In genomic region chr3:184361532-184361931, GRCh38 we compare ENCODE assay signal across 1 cellular context.
TF ChIP-seq lines count a peak whose summit lies in the region.

CLCN2 (minus strand) TSS chr3:184361605; CDS start chr3:184361479, 126 bp downstream.
POLR2H (plus strand) TSS chr3:184361710; CDS start chr3:184363493, 1,783 bp downstream.

TF ChIP-seq in HepG2, 621 proteins besides CTCF, POLR2A, EP300 and RAD21 (continued from another document):
- TF ChIP-seq, protein P1, sequence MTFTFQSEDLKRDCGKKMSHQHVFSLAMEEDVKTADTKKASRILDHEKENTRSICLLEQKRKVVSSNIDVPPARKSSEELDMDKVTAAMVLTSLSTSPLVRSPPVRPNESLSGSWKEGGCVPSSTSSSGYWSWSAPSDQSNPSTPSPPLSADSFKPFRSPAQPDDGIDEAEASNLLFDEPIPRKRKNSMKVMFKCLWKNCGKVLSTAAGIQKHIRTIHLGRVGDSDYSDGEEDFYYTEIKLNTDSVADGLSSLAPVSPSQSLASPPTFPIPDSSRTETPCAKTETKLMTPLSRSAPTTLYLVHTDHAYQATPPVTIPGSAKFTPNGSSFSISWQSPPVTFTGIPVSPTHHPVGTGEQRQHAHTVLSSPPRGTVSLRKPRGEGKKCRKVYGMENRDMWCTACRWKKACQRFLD (CRISPR knock-in tag; IDR thresholded peaks at IDR 0.05; ENCODE audit: borderline replicate concordance), result peak; percentile 30; the same call in 1 of the 2 replicates
- TF ChIP-seq, protein P2, sequence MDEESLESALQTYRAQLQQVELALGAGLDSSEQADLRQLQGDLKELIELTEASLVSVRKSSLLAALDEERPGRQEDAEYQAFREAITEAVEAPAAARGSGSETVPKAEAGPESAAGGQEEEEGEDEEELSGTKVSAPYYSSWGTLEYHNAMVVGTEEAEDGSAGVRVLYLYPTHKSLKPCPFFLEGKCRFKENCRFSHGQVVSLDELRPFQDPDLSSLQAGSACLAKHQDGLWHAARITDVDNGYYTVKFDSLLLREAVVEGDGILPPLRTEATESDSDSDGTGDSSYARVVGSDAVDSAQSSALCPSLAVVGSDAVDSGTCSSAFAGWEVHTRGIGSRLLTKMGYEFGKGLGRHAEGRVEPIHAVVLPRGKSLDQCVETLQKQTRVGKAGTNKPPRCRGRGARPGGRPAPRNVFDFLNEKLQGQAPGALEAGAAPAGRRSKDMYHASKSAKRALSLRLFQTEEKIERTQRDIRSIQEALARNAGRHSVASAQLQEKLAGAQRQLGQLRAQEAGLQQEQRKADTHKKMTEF (CRISPR knock-in tag; IDR thresholded peaks at IDR 0.05), result peak; percentile 28; the same call in 1 of the 2 replicates
- no peak; the same call in 1 of the 2 replicates for TF ChIP-seq SATB2 (CRISPR knock-in tag; IDR thresholded peaks at IDR 0.05)
- peak; percentile 42; the same call in 1 of the 2 replicates for TF ChIP-seq ZNF709 (CRISPR knock-in tag; IDR thresholded peaks at IDR 0.05)
- TF ChIP-seq, protein P3, sequence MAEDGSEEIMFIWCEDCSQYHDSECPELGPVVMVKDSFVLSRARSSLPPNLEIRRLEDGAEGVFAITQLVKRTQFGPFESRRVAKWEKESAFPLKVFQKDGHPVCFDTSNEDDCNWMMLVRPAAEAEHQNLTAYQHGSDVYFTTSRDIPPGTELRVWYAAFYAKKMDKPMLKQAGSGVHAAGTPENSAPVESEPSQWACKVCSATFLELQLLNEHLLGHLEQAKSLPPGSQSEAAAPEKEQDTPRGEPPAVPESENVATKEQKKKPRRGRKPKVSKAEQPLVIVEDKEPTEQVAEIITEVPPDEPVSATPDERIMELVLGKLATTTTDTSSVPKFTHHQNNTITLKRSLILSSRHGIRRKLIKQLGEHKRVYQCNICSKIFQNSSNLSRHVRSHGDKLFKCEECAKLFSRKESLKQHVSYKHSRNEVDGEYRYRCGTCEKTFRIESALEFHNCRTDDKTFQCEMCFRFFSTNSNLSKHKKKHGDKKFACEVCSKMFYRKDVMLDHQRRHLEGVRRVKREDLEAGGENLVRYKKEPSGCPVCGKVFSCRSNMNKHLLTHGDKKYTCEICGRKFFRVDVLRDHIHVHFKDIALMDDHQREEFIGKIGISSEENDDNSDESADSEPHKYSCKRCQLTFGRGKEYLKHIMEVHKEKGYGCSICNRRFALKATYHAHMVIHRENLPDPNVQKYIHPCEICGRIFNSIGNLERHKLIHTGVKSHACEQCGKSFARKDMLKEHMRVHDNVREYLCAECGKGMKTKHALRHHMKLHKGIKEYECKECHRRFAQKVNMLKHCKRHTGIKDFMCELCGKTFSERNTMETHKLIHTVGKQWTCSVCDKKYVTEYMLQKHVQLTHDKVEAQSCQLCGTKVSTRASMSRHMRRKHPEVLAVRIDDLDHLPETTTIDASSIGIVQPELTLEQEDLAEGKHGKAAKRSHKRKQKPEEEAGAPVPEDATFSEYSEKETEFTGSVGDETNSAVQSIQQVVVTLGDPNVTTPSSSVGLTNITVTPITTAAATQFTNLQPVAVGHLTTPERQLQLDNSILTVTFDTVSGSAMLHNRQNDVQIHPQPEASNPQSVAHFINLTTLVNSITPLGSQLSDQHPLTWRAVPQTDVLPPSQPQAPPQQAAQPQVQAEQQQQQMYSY (CRISPR knock-in tag; IDR thresholded peaks at IDR 0.05), result peak; percentile 86; the same call in 1 of the 2 replicates
- TF ChIP-seq HNRNPK (IDR thresholded peaks at IDR 0.05; ENCODE audit: low read depth, low read length, poor library complexity, severe bottlenecking), result peak; percentile 47
- peak; percentile 74; the same call in 1 of the 2 replicates for TF ChIP-seq MEIS2 (CRISPR knock-in tag; IDR thresholded peaks at IDR 0.05)
- TF ChIP-seq, protein P4, sequence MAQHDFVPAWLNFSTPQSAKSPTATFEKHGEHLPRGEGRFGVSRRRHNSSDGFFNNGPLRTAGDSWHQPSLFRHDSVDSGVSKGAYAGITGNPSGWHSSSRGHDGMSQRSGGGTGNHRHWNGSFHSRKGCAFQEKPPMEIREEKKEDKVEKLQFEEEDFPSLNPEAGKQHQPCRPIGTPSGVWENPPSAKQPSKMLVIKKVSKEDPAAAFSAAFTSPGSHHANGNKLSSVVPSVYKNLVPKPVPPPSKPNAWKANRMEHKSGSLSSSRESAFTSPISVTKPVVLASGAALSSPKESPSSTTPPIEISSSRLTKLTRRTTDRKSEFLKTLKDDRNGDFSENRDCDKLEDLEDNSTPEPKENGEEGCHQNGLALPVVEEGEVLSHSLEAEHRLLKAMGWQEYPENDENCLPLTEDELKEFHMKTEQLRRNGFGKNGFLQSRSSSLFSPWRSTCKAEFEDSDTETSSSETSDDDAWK (CRISPR knock-in tag; IDR thresholded peaks at IDR 0.05), result no peak
- TF ChIP-seq TMF1 (CRISPR knock-in tag; IDR thresholded peaks at IDR 0.05; ENCODE audit: low read depth), result peak; percentile 48
- TF ChIP-seq, protein P5, sequence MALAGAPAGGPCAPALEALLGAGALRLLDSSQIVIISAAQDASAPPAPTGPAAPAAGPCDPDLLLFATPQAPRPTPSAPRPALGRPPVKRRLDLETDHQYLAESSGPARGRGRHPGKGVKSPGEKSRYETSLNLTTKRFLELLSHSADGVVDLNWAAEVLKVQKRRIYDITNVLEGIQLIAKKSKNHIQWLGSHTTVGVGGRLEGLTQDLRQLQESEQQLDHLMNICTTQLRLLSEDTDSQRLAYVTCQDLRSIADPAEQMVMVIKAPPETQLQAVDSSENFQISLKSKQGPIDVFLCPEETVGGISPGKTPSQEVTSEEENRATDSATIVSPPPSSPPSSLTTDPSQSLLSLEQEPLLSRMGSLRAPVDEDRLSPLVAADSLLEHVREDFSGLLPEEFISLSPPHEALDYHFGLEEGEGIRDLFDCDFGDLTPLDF (CRISPR knock-in tag; IDR thresholded peaks at IDR 0.05), result 0 out of 2 replicates have a peak, but pooled peaks have one; percentile 61
- TF ChIP-seq ZSCAN21 (CRISPR knock-in tag; IDR thresholded peaks at IDR 0.05; ENCODE audit: borderline replicate concordance), result no peak
- no peak for TF ChIP-seq ZNF235 (CRISPR knock-in tag; IDR thresholded peaks at IDR 0.05; ENCODE audit: borderline replicate concordance)
- peak; percentile 54; the same call in 1 of the 2 replicates for TF ChIP-seq MAX (IDR thresholded peaks at IDR 0.05)
- no peak; the same call in 1 of the 2 replicates for TF ChIP-seq ZNF672 (CRISPR knock-in tag; IDR thresholded peaks at IDR 0.05)
- TF ChIP-seq ZNF563 (CRISPR knock-in tag; IDR thresholded peaks at IDR 0.05), result 0 out of 2 replicates have a peak, but pooled peaks have one; percentile 59
- TF ChIP-seq ZSCAN31 (CRISPR knock-in tag; IDR thresholded peaks at IDR 0.05; ENCODE audit: low read depth), result peak; percentile 86
- TF ChIP-seq, protein P6, sequence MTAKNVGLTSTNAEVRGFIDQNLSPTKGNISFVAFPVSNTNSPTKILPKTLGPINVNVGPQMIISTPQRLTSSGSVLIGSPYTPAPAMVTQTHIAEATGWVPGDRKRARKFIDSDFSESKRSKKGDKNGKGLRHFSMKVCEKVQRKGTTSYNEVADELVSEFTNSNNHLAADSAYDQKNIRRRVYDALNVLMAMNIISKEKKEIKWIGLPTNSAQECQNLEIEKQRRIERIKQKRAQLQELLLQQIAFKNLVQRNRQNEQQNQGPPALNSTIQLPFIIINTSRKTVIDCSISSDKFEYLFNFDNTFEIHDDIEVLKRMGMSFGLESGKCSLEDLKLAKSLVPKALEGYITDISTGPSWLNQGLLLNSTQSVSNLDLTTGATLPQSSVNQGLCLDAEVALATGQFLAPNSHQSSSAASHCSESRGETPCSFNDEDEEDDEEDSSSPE (CRISPR knock-in tag; IDR thresholded peaks at IDR 0.05), result 0 out of 2 replicates have a peak, but pooled peaks have one; percentile 24
- TF ChIP-seq, protein P7, sequence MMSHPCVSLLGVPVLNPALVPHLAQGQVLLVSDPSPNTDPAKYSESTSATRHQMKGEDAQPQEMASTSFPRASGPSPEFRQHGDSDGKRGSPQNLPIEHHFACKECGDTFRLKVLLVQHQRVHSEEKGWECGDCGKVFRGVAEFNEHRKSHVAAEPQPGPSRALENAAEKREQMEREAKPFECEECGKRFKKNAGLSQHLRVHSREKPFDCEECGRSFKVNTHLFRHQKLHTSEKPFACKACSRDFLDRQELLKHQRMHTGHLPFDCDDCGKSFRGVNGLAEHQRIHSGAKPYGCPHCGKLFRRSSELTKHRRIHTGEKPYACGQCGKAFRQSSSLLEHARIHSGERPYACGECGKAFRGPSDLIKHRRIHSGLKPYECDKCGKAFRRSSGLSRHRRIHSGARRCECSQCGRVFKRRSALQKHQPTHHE (CRISPR knock-in tag; IDR thresholded peaks at IDR 0.05; ENCODE audit: borderline replicate concordance), result peak; percentile 63; the same call in 1 of the 2 replicates
- TF ChIP-seq YY1 (IDR thresholded peaks at IDR 0.05; ENCODE audit: insufficient read depth, insufficient replicate concordance, low read depth, low read length), result peak; percentile 53
TF ChIP-seq in HepG2: peak in this region for 84.
